38 cellular contexts compared by ENCODE assay signal in the genomic region with DNA sequence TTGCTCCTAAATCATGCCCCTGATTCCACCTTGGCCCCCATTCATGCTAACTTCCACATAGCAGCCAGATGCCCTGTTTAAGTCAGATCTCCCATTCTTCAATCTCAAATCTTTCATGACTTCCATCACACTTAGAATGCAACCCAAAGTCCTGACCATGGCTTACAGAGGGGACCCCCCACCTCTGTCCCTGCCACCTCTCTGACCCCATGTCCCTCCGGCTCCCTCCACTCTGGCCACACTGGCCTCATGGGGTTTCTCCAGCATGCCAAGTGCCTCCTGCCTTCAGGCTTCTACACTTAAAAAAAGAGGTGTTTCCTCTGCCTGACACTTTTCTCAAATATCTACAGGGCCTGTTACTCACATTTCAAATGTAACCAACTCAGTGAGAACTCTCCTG.
"Had no signal": no experiment of that assay in that cellular context is flagged by ENCODE, and none has a peak within 500 bp of the region (broad histone marks: within the 10 kb centered on the region; RNA-seq: fewer than 3 reads in every experiment).

No MANE protein-coding gene starts in this region.

- DNase-seq: activated effector memory CD4-positive, alpha-beta T cell treated with anti-CD3 and anti-CD28 coated beads, Interleukin-2, amount 50 U/mL, for 16 hours; activated effector memory CD4-positive, alpha-beta T cell treated with Interleukin-2 at 50 U/mL for 16 hours; activated gamma-delta T cell; activated gamma-delta T cell treated with Interleukin-2 at 50 U/mL for 16 hours; activated naive CD4-positive, alpha-beta T cell; activated naive CD4-positive, alpha-beta T cell treated with anti-CD3 and anti-CD28 coated beads for 36 hours; activated naive CD4-positive, alpha-beta T cell treated with anti-CD3 and anti-CD28 coated beads, Interleukin-2, amount 10 ng/mL, durations not matched to agents 7 days and 5 days; activated naive CD4-positive, alpha-beta T cell treated with anti-CD3 and anti-CD28 coated beads, Interleukin-2, amount 50 U/mL, for 16 hours; activated naive CD4-positive, alpha-beta T cell treated with Interleukin-2 at 50 U/mL for 16 hours; activated naive CD8-positive, alpha-beta T cell treated with anti-CD3 and anti-CD28 coated beads for 36 hours; activated naive CD8-positive, alpha-beta T cell treated with anti-CD3 and anti-CD28 coated beads, Interleukin-2, amount 10 ng/mL, durations not matched to agents 7 days and 5 days; activated naive CD8-positive, alpha-beta T cell treated with anti-CD3 and anti-CD28 coated beads, Interleukin-2, amount 50 U/mL, for 24 hours; activated T-cell treated with anti-CD3 and anti-CD28 coated beads for 4 hours; activated T-cell treated with anti-CD3 and anti-CD28 coated beads, Interleukin-2, amount 50 U/mL, for 1 hour; activated T-cell treated with anti-CD3 and anti-CD28 coated beads, Interleukin-2, amount 50 U/mL, for 24 hours; activated T-cell treated with anti-CD3 and anti-CD28 coated beads, Interleukin-2, amount 50 U/mL, for 4 hours; activated T-cell treated with anti-CD3 and anti-CD28 coated beads, Interleukin-2, amount 50 U/mL, for 48 hours; activated T-cell treated with anti-CD3 and anti-CD28 coated beads, Interleukin-2, amount 50 U/mL, for 72 hours; adrenal gland; amniotic stem cell; amygdala; anterior cingulate cortex; aorta; brain microvascular endothelial cell; caudate nucleus; central memory CD4-positive, alpha-beta T cell; cerebellar nuclear complex had no signal

- ATAC-seq: activated naive CD4-positive, alpha-beta T cell treated with anti-CD3 and anti-CD28 coated beads, Interleukin-2, amount 50 U/mL, for 72 hours; activated naive CD8-positive, alpha-beta T cell treated with anti-CD3 and anti-CD28 coated beads, Interleukin-2, amount 50 U/mL, for 24 hours; activated T-cell treated with anti-CD3 and anti-CD28 coated beads, Interleukin-2, amount 50 U/mL, for 4 hours; activated T-cell treated with anti-CD3 and anti-CD28 coated beads, Interleukin-2, amount 50 U/mL, for 72 hours; activated T-helper 17 cell treated with anti-CD3 and anti-CD28 coated beads, Interleukin-2, amount 50 U/mL, for 72 hours had no signal

- H3K4me3 ChIP-seq: adrenal gland, ascending aorta, breast epithelium, cardiac muscle cell had no signal

- H3K27ac ChIP-seq: adrenal gland, ascending aorta, brain microvascular endothelial cell, breast epithelium, cardiac muscle cell had no signal

- H3K4me1 ChIP-seq: adrenal gland, ascending aorta, breast epithelium had no signal

- H3K27me3 Mint-ChIP-seq: activated naive CD8-positive, alpha-beta T cell treated with anti-CD3 and anti-CD28 coated beads for 36 hours; activated naive CD8-positive, alpha-beta T cell treated with anti-CD3 and anti-CD28 coated beads, Interleukin-2, amount 50 U/mL, for 24 hours had no signal

- H3K4me3 Mint-ChIP-seq: activated naive CD4-positive, alpha-beta T cell treated with anti-CD3 and anti-CD28 coated beads for 36 hours; activated naive CD4-positive, alpha-beta T cell treated with anti-CD3 and anti-CD28 coated beads, Interleukin-2, amount 10 ng/mL, durations not matched to agents 7 days and 5 days; activated naive CD4-positive, alpha-beta T cell treated with anti-CD3 and anti-CD28 coated beads, Interleukin-2, amount 50 U/mL, for 24 hours; activated naive CD8-positive, alpha-beta T cell; activated naive CD8-positive, alpha-beta T cell treated with anti-CD3 and anti-CD28 coated beads for 36 hours; activated naive CD8-positive, alpha-beta T cell treated with anti-CD3 and anti-CD28 coated beads, Interleukin-2, amount 10 ng/mL, durations not matched to agents 7 days and 5 days; activated naive CD8-positive, alpha-beta T cell treated with anti-CD3 and anti-CD28 coated beads, Interleukin-2, amount 50 U/mL, for 24 hours; activated T-cell treated with anti-CD3 and anti-CD28 coated beads, Interleukin-2, amount 50 U/mL, for 24 hours; activated T-cell treated with anti-CD3 and anti-CD28 coated beads, Interleukin-2, amount 50 U/mL, for 4 hours; activated T-cell treated with anti-CD3 and anti-CD28 coated beads, Interleukin-2, amount 50 U/mL, for 72 hours; activated T-helper 1 cell treated with anti-CD3 and anti-CD28 coated beads, Interleukin-12 subunit alpha, Interleukin-12 subunit beta, Interleukin-2, Interleukin-4 antibody, amounts not matched to agents 30 ng/mL and 10 ng/mL and 1 ng/mL, durations not matched to agents 14 hours and 24 hours and 36 hours; activated T-helper 17 cell treated with anti-CD3 and anti-CD28 coated beads, Interleukin-2, amount 50 U/mL, for 72 hours; brain; central memory CD8-positive, alpha-beta T cell had no signal

- H3K36me3 Mint-ChIP-seq: activated naive CD4-positive, alpha-beta T cell treated with anti-CD3 and anti-CD28 coated beads, Interleukin-2, amount 10 ng/mL, durations not matched to agents 7 days and 5 days; activated naive CD4-positive, alpha-beta T cell treated with anti-CD3 and anti-CD28 coated beads, Interleukin-2, amount 50 U/mL, for 24 hours; activated naive CD4-positive, alpha-beta T cell treated with anti-CD3 and anti-CD28 coated beads, Interleukin-2, amount 50 U/mL, for 72 hours; activated naive CD8-positive, alpha-beta T cell treated with anti-CD3 and anti-CD28 coated beads for 36 hours; activated naive CD8-positive, alpha-beta T cell treated with anti-CD3 and anti-CD28 coated beads, Interleukin-2, amount 10 ng/mL, durations not matched to agents 7 days and 5 days had no signal

- H3K9me3 Mint-ChIP-seq: activated naive CD4-positive, alpha-beta T cell treated with anti-CD3 and anti-CD28 coated beads, Interleukin-2, amount 50 U/mL, for 24 hours; activated T-helper 1 cell treated with anti-CD3 and anti-CD28 coated beads, Interleukin-12 subunit alpha, Interleukin-12 subunit beta, Interleukin-2, Interleukin-4 antibody, amounts not matched to agents 30 ng/mL and 10 ng/mL and 1 ng/mL, durations not matched to agents 14 hours and 24 hours and 36 hours; activated T-helper 2 cell treated with anti-CD3 and anti-CD28 coated beads, Interferon-gamma antibody, Interleukin-2, Interleukin-4, amounts not matched to agents 10 μg/mL and 5 μg/mL and 100 μg/mL, durations not matched to agents 14 hours and 24 hours and 36 hours; central memory CD8-positive, alpha-beta T cell had no signal

- H3K27me3 ChIP-seq: adrenal gland, ascending aorta, brain microvascular endothelial cell, breast epithelium, cardiac muscle cell had no signal

- H3K4me1 Mint-ChIP-seq: activated naive CD4-positive, alpha-beta T cell treated with anti-CD3 and anti-CD28 coated beads, Interleukin-2, amount 10 ng/mL, durations not matched to agents 7 days and 5 days; activated naive CD4-positive, alpha-beta T cell treated with anti-CD3 and anti-CD28 coated beads, Interleukin-2, amount 50 U/mL, for 24 hours; activated naive CD8-positive, alpha-beta T cell treated with anti-CD3 and anti-CD28 coated beads for 36 hours; activated naive CD8-positive, alpha-beta T cell treated with anti-CD3 and anti-CD28 coated beads, Interleukin-2, amount 10 ng/mL, durations not matched to agents 7 days and 5 days; activated naive CD8-positive, alpha-beta T cell treated with anti-CD3 and anti-CD28 coated beads, Interleukin-2, amount 50 U/mL, for 24 hours; activated T-helper 17 cell treated with anti-CD3 and anti-CD28 coated beads, Interleukin-2, amount 50 U/mL, for 72 hours; central memory CD8-positive, alpha-beta T cell had no signal

- H3K27ac Mint-ChIP-seq: activated naive CD4-positive, alpha-beta T cell treated with anti-CD3 and anti-CD28 coated beads for 36 hours; activated naive CD4-positive, alpha-beta T cell treated with anti-CD3 and anti-CD28 coated beads, Interleukin-2, amount 10 ng/mL, durations not matched to agents 7 days and 5 days; activated naive CD4-positive, alpha-beta T cell treated with anti-CD3 and anti-CD28 coated beads, Interleukin-2, amount 50 U/mL, for 24 hours; activated naive CD4-positive, alpha-beta T cell treated with anti-CD3 and anti-CD28 coated beads, Interleukin-2, amount 50 U/mL, for 72 hours; activated naive CD8-positive, alpha-beta T cell; activated naive CD8-positive, alpha-beta T cell treated with anti-CD3 and anti-CD28 coated beads for 36 hours; activated naive CD8-positive, alpha-beta T cell treated with anti-CD3 and anti-CD28 coated beads, Interleukin-2, amount 10 ng/mL, durations not matched to agents 7 days and 5 days; activated naive CD8-positive, alpha-beta T cell treated with anti-CD3 and anti-CD28 coated beads, Interleukin-2, amount 50 U/mL, for 24 hours; activated T-cell treated with anti-CD3 and anti-CD28 coated beads, Interleukin-2, amount 50 U/mL, for 24 hours; activated T-cell treated with anti-CD3 and anti-CD28 coated beads, Interleukin-2, amount 50 U/mL, for 72 hours; activated T-helper 1 cell treated with anti-CD3 and anti-CD28 coated beads, Interleukin-12 subunit alpha, Interleukin-12 subunit beta, Interleukin-2, Interleukin-4 antibody, amounts not matched to agents 30 ng/mL and 10 ng/mL and 1 ng/mL, durations not matched to agents 14 hours and 24 hours and 36 hours; activated T-helper 17 cell treated with anti-CD3 and anti-CD28 coated beads, Interleukin-2, amount 50 U/mL, for 72 hours; activated T-helper 2 cell treated with anti-CD3 and anti-CD28 coated beads, Interferon-gamma antibody, Interleukin-2, Interleukin-4, amounts not matched to agents 10 μg/mL and 5 μg/mL and 100 μg/mL, durations not matched to agents 14 hours and 24 hours and 36 hours had no signal

- H3K36me3 ChIP-seq: adrenal gland, ascending aorta, brain microvascular endothelial cell, breast epithelium, cardiac muscle cell had no signal
